ENCODE assay signal across 8 cellular contexts in genomic region chr16:58734459-58734787, GRCh38. TPM values are rescaled to one million over a fixed set of nuclear protein-coding genes. Genes with fewer than 3 reads are reported as not detected.
DNase-seq lines count a peak whose midpoint lies in the region; ATAC-seq, FAIRE-seq and TF ChIP-seq lines count a peak whose summit lies in the region.

No MANE protein-coding gene starts in this region.

- peaks cover 33% of the 10 kb centered on the region for H4K20me1 ChIP-seq in PC-9 (ENCODE audit: insufficient read depth)

- CTCF ChIA-PET in Calu3 (lab: Charles Lee): no interaction called here
- CTCF ChIA-PET in PC-9 (lab: Charles Lee): no interaction called here

- H3K4me1 Mint-ChIP-seq in Calu3 (ENCODE audit: low read depth, unreplicated experiment): peaks cover 16% of the 10 kb centered on the region

- ATAC-seq in pancreas: no peak
- no peak for ATAC-seq in HG03175 (IDR thresholded peaks at IDR 0.05; ENCODE audit: unreplicated experiment)

- peak overlapping the region; percentile 94 for H3K4me2 ChIP-seq in PC-9

- no peaks in the 10 kb centered on the region for H3K27me3 ChIP-seq in PC-9 (ENCODE audit: insufficient read depth, low read depth)
- no peaks in the 10 kb centered on the region for H3K27me3 ChIP-seq in pancreas

- peaks cover 18% of the 10 kb centered on the region for H3K4me1 ChIP-seq in PC-9 (replicated peaks; ENCODE audit: insufficient read depth)
- peaks cover 5 to 10% (median 10%) of the 10 kb centered on the region in 3 donors for H3K4me1 ChIP-seq in pancreas

- H3F3A ChIP-seq in PC-9 (ENCODE audit: insufficient read depth, low read depth): no peaks in the 10 kb centered on the region

- POLR2A ChIA-PET in PC-9 (lab: Charles Lee; ENCODE audit: unreplicated experiment): interaction anchor here (0.6 kb wide), 1 partner anchor 405 kb away, joined by 3 read pairs; no protein-coding TSS in a partner anchor

- DNase-seq in Calu3: no peak
- DNase-seq in PC-9: no peak
- DNase-seq in epithelial cell of prostate (ENCODE audit: low read depth, low spot score): no peak
- DNase-seq in pancreas: no peak
- DNase-seq in iPS-NIHi7 (ENCODE audit: extremely low spot score): no peak
- no peak for DNase-seq in midbrain (lab: John Stamatoyannopoulos, UW)
- no peak for DNase-seq in head of caudate nucleus

- H3K9me3 Mint-ChIP-seq in Calu3 (ENCODE audit: low read depth, unreplicated experiment): no peaks in the 10 kb centered on the region

- no peaks in the 10 kb centered on the region for H3K9me3 ChIP-seq in PC-9 (ENCODE audit: insufficient read depth, low read depth)
- H3K9me3 ChIP-seq in pancreas: no peaks in the 10 kb centered on the region

- peaks cover 6% of the 10 kb centered on the region; the same call in 1 of the 2 replicates for H3K36me3 ChIP-seq in PC-9 (ENCODE audit: low read depth)
- no peaks in the 10 kb centered on the region for H3K36me3 ChIP-seq in pancreas

- FAIRE-seq in pancreas (lab: Jason Lieb, UNC): no peak

- H3K36me3 Mint-ChIP-seq in Calu3 (ENCODE audit: insufficient read depth, unreplicated experiment): peaks cover 30% of the 10 kb centered on the region

- 31 to 32% methylated on average over 8 of the region's 8 CpGs for WGBS in pancreas, 2 donors

- no peak overlapping the region for H3K27ac ChIP-seq in PC-9
- H3K27ac ChIP-seq in epithelial cell of prostate: peak overlapping the region; percentile 88
- H3K27ac ChIP-seq in pancreas: peak overlapping the region; percentile 61 to 77 (median 70)

- H3K9me2 ChIP-seq in PC-9 (ENCODE audit: insufficient read depth): no peaks in the 10 kb centered on the region

- H3K27ac Mint-ChIP-seq in Calu3 (ENCODE audit: unreplicated experiment): peak overlapping the region; percentile 87

- TF ChIP-seq CTCF in Calu3 (IDR thresholded peaks at IDR 0.05; ENCODE audit: unreplicated experiment) (no peak), PC-9 (conservative IDR thresholded peaks at IDR 0.05) (peak; percentile 24; the same call in 1 of the 2 replicates), pancreas (IDR thresholded peaks at IDR 0.05) (no peak)

- peaks cover 23% of the 10 kb centered on the region for H3K27me3 Mint-ChIP-seq in Calu3 (ENCODE audit: unreplicated experiment)

- H3K4me3 ChIP-seq in PC-9 (peak overlapping the region; percentile 83), pancreas (peak overlapping the region; percentile 76 to 96 (median 92))

- no TSS peak for BruUV-seq in Calu3 (replicated peaks; lab: Mats Ljungman, UMichigan)
- no TSS peak for BruUV-seq in PC-9 (replicated peaks; lab: Mats Ljungman, UMichigan)

- peak overlapping the region; percentile 99 for H2AFZ ChIP-seq in PC-9

- intact Hi-C loops in Calu3 (cut with micrococcal nuclease; ENCODE audit: unreplicated experiment): no loop called here
- intact Hi-C loops in PC-9 (cut with micrococcal nuclease; ENCODE audit: unreplicated experiment): no loop called here
- intact Hi-C loops in pancreas (cut with DNase I): no loop called here
- intact Hi-C loops in head of caudate nucleus (cut with DNase I): no loop called here

- H3K79me2 ChIP-seq in PC-9 (ENCODE audit: low read depth): peaks cover 41% of the 10 kb centered on the region

- peak overlapping the region; percentile 98 for H3K4me3 Mint-ChIP-seq in Calu3 (ENCODE audit: low read depth, unreplicated experiment)

RNA-seq across cellular contexts. Expression of gene GOT2, which starts 0.3 kb away (rescaled TPM):
- 146 and 162 TPM in 2 replicates for total RNA-seq in Calu3 (2022)
- 105 and 125 TPM in 2 replicates for total RNA-seq in PC-9 (2021)
- 10 to 100 TPM; 17.8 to 34.5 (median 27.8) TPM for total RNA-seq in pancreas
- 10 to 100 TPM; 22.8 to 34.4 TPM for polyA plus RNA-seq in pancreas

RNA-seq across cellular contexts. Expression of gene SLC38A7, which starts 49.9 kb away (rescaled TPM):
- 23.3 and 23.7 TPM in 2 replicates for total RNA-seq in Calu3 (2022)
- total RNA-seq in PC-9 (2021): 17.2 and 18.6 TPM in 2 replicates
- 10 to 100 TPM in 1 of 6 donors, 1 to 10 TPM in 5; 3.0 to 11.0 (median 4.9) TPM for total RNA-seq in pancreas
- 10 to 100 TPM in 1 of 2 donors, 1 to 10 TPM in 1; 6.0 to 11.3 TPM for polyA plus RNA-seq in pancreas
